In the genomic region with DNA sequence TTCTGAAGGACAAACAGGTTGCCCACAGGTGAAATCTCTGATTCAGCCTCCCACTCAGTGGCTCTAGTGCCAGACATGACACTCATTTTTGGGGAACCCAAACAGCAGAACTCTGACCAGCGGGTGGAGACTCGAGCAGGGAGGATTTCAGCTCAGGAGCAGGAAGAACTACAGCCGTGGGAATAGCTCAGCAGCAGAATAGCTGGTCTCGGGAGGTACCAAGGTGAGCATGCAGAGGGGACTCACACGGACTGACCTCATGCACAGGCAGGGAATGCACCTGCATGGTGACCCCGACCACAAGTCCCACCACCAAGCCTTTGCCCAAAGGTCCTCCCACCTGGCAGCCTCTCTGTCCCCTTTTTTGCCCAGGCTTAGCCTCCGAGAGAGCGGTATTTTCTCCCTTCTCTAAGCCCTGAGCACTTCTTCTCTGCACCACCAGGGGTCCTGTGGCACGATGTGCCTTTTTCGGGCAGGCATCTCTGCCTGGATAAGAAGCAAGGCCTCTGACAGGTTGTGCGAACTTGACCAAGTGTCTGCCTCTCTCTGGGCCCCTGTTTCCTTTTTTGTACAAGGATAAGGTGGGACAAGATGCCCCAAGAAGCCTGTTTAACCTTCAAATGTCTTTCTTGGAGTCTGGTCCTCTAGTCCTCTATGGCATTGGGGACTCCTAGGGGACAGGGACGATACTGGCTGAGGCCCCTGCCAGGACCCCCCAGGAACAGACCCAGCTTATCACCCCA, we compare ENCODE assay signal across 8 cellular contexts. TPM values are rescaled to one million over a fixed set of nuclear protein-coding genes. Genes with fewer than 3 reads are reported as not detected.
DNase-seq lines count a peak whose midpoint lies in the region; ATAC-seq and TF ChIP-seq lines count a peak whose summit lies in the region.

No MANE protein-coding gene starts in this region.

- no peaks in the 10 kb centered on the region for H4K20me1 ChIP-seq in Karpas-422 (ENCODE audit: insufficient read depth, low read depth, low read length)

- intact Hi-C loops in left lung (cut with DNase I), result no loop called here

- DNase-seq in Karpas-422 (peak; percentile 90), T47D (ENCODE audit: low read depth in 1 of 2, low spot score in 1 of 2) (peak; percentile 29 to 70), left lung (peak in 1 of 2 donors; percentile 74), NCI-H1694 treated with DMSO at 0.1 percent for 48 hours (lab: John Stamatoyannopoulos, UW) (no peak)
- DNase-seq in stimulated activated naive B cell treated with anti-CD40 and anti-IgM and Interleukin-4, amounts not matched to agents 10 μg/mL and 1 μg/mL and 100 μg/mL, for 72 hours, result no peak

- peaks cover 4% of the 10 kb centered on the region for H3K4me1 ChIP-seq in Karpas-422 (ENCODE audit: low read length)
- peaks cover 0 to 23% of the 10 kb centered on the region in 2 donors for H3K4me1 ChIP-seq in left lung

- H3K9me3 Mint-ChIP-seq in stimulated activated naive B cell treated with anti-CD40 and anti-IgM and Interleukin-4, amounts not matched to agents 10 μg/mL and 1 μg/mL and 100 μg/mL, for 72 hours, result no peaks in the 10 kb centered on the region

- ATAC-seq in left lung, result peak; percentile 88
- ATAC-seq in stimulated activated naive B cell treated with anti-CD40 and anti-IgM and Interleukin-4, amounts not matched to agents 10 μg/mL and 1 μg/mL and 100 μg/mL, for 72 hours (replicated peaks), result peak; percentile 96 to 99
- ATAC-seq in GM18517 (IDR thresholded peaks at IDR 0.05; ENCODE audit: unreplicated experiment), result no peak

- H3K4me3 Mint-ChIP-seq in stimulated activated naive B cell treated with anti-CD40 and anti-IgM and Interleukin-4, amounts not matched to agents 10 μg/mL and 1 μg/mL and 100 μg/mL, for 72 hours, result no peak overlapping the region

- H3K9ac ChIP-seq in Karpas-422 (ENCODE audit: low read length), result no peak overlapping the region

- peak overlapping the region; percentile 12 for H3K4me2 ChIP-seq in Karpas-422 (ENCODE audit: low read depth, low read length, poor library complexity, severe bottlenecking)

- H3K36me3 Mint-ChIP-seq in stimulated activated naive B cell treated with anti-CD40 and anti-IgM and Interleukin-4, amounts not matched to agents 10 μg/mL and 1 μg/mL and 100 μg/mL, for 72 hours, result no peaks in the 10 kb centered on the region

- H3K27me3 ChIP-seq in Karpas-422 (ENCODE audit: low read length) (no peaks in the 10 kb centered on the region), left lung (no peaks in the 10 kb centered on the region)

- H3K27ac ChIP-seq in Karpas-422 (ENCODE audit: low read length) (no peak overlapping the region), VCaP (no peak overlapping the region), left lung (no peak overlapping the region)

- H3K27me3 Mint-ChIP-seq in stimulated activated naive B cell treated with anti-CD40 and anti-IgM and Interleukin-4, amounts not matched to agents 10 μg/mL and 1 μg/mL and 100 μg/mL, for 72 hours, result no peaks in the 10 kb centered on the region

- no peak overlapping the region for H3K27ac Mint-ChIP-seq in stimulated activated naive B cell treated with anti-CD40 and anti-IgM and Interleukin-4, amounts not matched to agents 10 μg/mL and 1 μg/mL and 100 μg/mL, for 72 hours

- peaks cover 13 to 15% of the 10 kb centered on the region in 2 donors for H3K4me1 Mint-ChIP-seq in stimulated activated naive B cell treated with anti-CD40 and anti-IgM and Interleukin-4, amounts not matched to agents 10 μg/mL and 1 μg/mL and 100 μg/mL, for 72 hours

- H3K79me2 ChIP-seq in Karpas-422 (ENCODE audit: low read length), result no peaks in the 10 kb centered on the region

- H3K9me3 ChIP-seq in Karpas-422 (ENCODE audit: low read length), result no peaks in the 10 kb centered on the region
- no peaks in the 10 kb centered on the region for H3K9me3 ChIP-seq in left lung

- H3K36me3 ChIP-seq in Karpas-422 (ENCODE audit: insufficient read depth, low read length) (no peaks in the 10 kb centered on the region), left lung (no peaks in the 10 kb centered on the region)

- H3K9me2 ChIP-seq in Karpas-422 (replicated peaks; ENCODE audit: insufficient read depth, low read length), result no peaks in the 10 kb centered on the region

- H3K4me3 ChIP-seq in Karpas-422 (ENCODE audit: low read length) (no peak overlapping the region), left lung (no peak overlapping the region)

- in situ Hi-C loops in T47D (cut with HindIII; ENCODE audit: low pct_unique_long_range_greater_than_20kb, low sequenced_read_pairs), result no loop called here

- peak; percentile 96 for TF ChIP-seq CTCF in GM12872 (IDR thresholded peaks at IDR 0.05; ENCODE audit: insufficient read depth, low read depth, low read length)
- TF ChIP-seq CTCF in VCaP (conservative IDR thresholded peaks at IDR 0.05), result peak; percentile 81
- peak; percentile 61 to 81 for TF ChIP-seq CTCF in left lung (IDR thresholded peaks at IDR 0.05)

- H2AFZ ChIP-seq in Karpas-422 (ENCODE audit: low read length), result no peak overlapping the region; the same call in 1 of the 2 replicates

RNA-seq across cellular contexts. Expression of a gene that starts 8.8 kb away (rescaled TPM):
- 3.0 and 5.6 TPM in 2 replicates for total RNA-seq in Karpas-422 (2014; rRNA removed; shearing (Covaris generic); ENCODE audit: low replicate concordance)
- 100 to 1,000 TPM in 1 of 2 donors, 10 to 100 TPM in 1; 44.6 to 126 TPM for total RNA-seq in left lung

RNA-seq across cellular contexts. Expression of a gene that starts 28.2 kb away (rescaled TPM):
- total RNA-seq in Karpas-422 (2014; rRNA removed; shearing (Covaris generic); ENCODE audit: low replicate concordance), result 67.3 and 88.2 TPM in 2 replicates
- total RNA-seq in left lung, result 100 to 1,000 TPM; 170 to 341 TPM

RNA-seq across cellular contexts. Expression of a gene that starts 39.9 kb away (rescaled TPM):
- 2.1 and 2.2 TPM in 2 replicates for total RNA-seq in Karpas-422 (2014; rRNA removed; shearing (Covaris generic); ENCODE audit: low replicate concordance)
- total RNA-seq in left lung, result 10 to 100 TPM; 35.5 to 38.0 TPM

Comparison
In these comparisons a context has a peak if more than half of its experiments do, and no peak if none do; other contexts are left out.
1. DNase-seq: peak in Karpas-422 (single experiment) and T47D (2 of 2); none in stimulated activated naive B cell treated with anti-CD40 and anti-IgM and Interleukin-4, amounts not matched to agents 10 μg/mL and 1 μg/mL and 100 μg/mL, for 72 hours (single experiment) and NCI-H1694 treated with DMSO at 0.1 percent for 48 hours (single experiment).
2. RNA of a gene that starts 39.9 kb away (total RNA-seq): 35.5 to 38.0 TPM in left lung; 2.1 to 2.2 TPM in Karpas-422; every median in the first group is over 10 times any median in the second.
3. Peak in every context shown above with its lines, with median percentiles within 50 percentile points of each other: CTCF ChIP-seq.